ENCODE assay signal across 1 cellular context in the genomic region with DNA sequence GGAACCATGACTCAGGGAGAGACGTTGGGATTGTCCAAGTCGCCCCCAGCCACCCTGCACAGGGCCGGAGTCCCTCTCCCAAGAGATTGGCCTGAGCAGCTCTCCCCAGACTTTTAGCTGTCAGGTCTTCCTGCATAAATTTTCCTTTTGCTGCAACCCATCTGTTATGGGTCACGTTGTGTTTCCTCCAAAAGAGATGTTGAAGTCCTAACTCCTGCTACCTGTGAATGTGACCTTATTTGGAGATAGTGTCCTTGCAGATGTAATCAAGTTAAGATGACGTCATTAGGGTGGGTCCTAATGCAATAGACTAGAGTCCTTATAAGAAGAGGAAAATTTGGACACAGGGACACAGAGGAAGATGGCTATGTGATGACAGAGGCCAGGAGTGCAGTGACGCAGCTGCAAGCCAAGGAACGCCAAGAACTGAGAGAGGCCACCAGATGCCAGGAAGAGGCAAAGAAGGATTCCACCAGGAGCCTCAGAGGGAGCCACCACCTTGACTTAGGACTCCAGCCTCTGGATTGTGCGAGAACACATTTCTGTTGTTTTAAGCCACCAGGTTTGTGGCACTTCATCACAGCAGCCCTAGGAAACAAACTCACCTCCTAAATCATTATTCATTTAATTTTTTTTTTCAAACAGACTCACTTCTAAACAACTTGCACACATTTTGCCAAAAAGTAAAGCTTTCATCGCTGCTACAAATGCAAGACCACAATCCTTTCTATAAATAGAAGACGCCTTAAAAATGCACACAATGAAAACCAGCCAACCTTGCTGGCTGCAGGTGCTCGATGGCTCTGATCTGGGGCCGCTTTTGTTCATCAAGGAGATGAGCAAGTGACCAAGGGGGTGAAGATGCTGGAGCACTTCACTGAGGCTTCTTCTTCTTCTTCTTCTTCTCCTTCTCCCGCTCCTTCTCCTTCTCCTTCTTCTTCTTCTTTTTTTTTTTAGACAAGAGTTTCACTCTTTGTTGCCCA.
TF ChIP-seq lines count a peak whose summit lies in the region.

No MANE protein-coding gene starts in this region.

TF ChIP-seq in H1, 55 proteins besides CTCF, POLR2A, EP300 and RAD21:
- TF ChIP-seq, protein P1, sequence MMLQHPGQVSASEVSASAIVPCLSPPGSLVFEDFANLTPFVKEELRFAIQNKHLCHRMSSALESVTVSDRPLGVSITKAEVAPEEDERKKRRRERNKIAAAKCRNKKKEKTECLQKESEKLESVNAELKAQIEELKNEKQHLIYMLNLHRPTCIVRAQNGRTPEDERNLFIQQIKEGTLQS (IDR thresholded peaks at IDR 0.05; ENCODE audit: insufficient read depth, low read depth, low read length) = no peak
- TF ChIP-seq GABPA (IDR thresholded peaks at IDR 0.05; ENCODE audit: borderline replicate concordance, insufficient read depth, low read length) (no peak), HDAC6 (IDR thresholded peaks at IDR 0.05; ENCODE audit: low read depth, low read length) (no peak), FOSL1 (IDR thresholded peaks at IDR 0.05; ENCODE audit: insufficient read depth, low read depth, low read length) (no peak), JUN (IDR thresholded peaks at IDR 0.05; ENCODE audit: low read depth, low read length) (no peak), BRCA1 (IDR thresholded peaks at IDR 0.05; ENCODE audit: low read depth, low read length) (no peak), E2F6 (IDR thresholded peaks at IDR 0.05) (no peak), CEBPB (IDR thresholded peaks at IDR 0.05; ENCODE audit: low read depth, low read length) (no peak), EZH2 (IDR thresholded peaks at IDR 0.05; ENCODE audit: low read depth, low read length, severe bottlenecking) (no peak), SP4 (IDR thresholded peaks at IDR 0.05; ENCODE audit: low read length) (no peak), SP2 (IDR thresholded peaks at IDR 0.05; ENCODE audit: low read length) (no peak), RFX5 (IDR thresholded peaks at IDR 0.05; ENCODE audit: borderline replicate concordance, low read depth, low read length) (no peak), POLR2AphosphoS5 (IDR thresholded peaks at IDR 0.05; ENCODE audit: low read depth, low read length) (no peak), HDAC2 (IDR thresholded peaks at IDR 0.05; ENCODE audit: borderline replicate concordance in 1 of 2, low read depth in 2 of 2, low read length in 2 of 2) (no peak), SP1 (IDR thresholded peaks at IDR 0.05; ENCODE audit: low read depth, low read length) (no peak)
- TF ChIP-seq, protein P2, sequence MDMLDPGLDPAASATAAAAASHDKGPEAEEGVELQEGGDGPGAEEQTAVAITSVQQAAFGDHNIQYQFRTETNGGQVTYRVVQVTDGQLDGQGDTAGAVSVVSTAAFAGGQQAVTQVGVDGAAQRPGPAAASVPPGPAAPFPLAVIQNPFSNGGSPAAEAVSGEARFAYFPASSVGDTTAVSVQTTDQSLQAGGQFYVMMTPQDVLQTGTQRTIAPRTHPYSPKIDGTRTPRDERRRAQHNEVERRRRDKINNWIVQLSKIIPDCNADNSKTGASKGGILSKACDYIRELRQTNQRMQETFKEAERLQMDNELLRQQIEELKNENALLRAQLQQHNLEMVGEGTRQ (IDR thresholded peaks at IDR 0.05; ENCODE audit: low read length) = no peak
